8 cellular contexts compared by ENCODE assay signal in genomic region chr5:173888473-173889135, GRCh38. TPM values are rescaled to one million over a fixed set of nuclear protein-coding genes. Genes with fewer than 3 reads are reported as not detected.
DNase-seq lines count a peak whose midpoint lies in the region; ATAC-seq and TF ChIP-seq lines count a peak whose summit lies in the region.

No MANE protein-coding gene starts in this region.

- H3K4me3 ChIP-seq in fibroblast of villous mesenchyme (ENCODE audit: low read depth, low read length): peak overlapping the region; percentile 94

- no peak for TF ChIP-seq CTCF in activated CD8-positive, alpha-beta T cell treated with anti-CD3 and anti-CD28 coated beads for 36 hours (IDR thresholded peaks at IDR 0.05)
- no peak for TF ChIP-seq CTCF in fibroblast of villous mesenchyme (IDR thresholded peaks at IDR 0.05; ENCODE audit: insufficient read depth, low read depth, low read length)

- ATAC-seq in activated CD8-positive, alpha-beta T cell treated with anti-CD3 and anti-CD28 coated beads for 36 hours: peak; percentile 0
- no peak for ATAC-seq in GM21529 (IDR thresholded peaks at IDR 0.05; ENCODE audit: unreplicated experiment)

- intact Hi-C loops in activated CD8-positive, alpha-beta T cell treated with anti-CD3 and anti-CD28 coated beads for 36 hours (cut with micrococcal nuclease): no loop called here
- intact Hi-C loops in posterior vena cava (cut with DNase I): loop anchor here (5.0 kb wide), 2 partner anchors 84 to 271 kb away; partner anchors contain the start of gene BOD1 (in 1 of the 2)

- peak; percentile 14 for DNase-seq in stimulated activated CD4-positive, alpha-beta T cell treated with anti-CD3 and anti-CD28 coated beads, Interleukin-4, amount 100 ng/mL, for 24 hours
- DNase-seq in stimulated activated CD4-positive, alpha-beta T cell treated with anti-CD3 and anti-CD28 coated beads, Interleukin-1b, Interleukin-23, amount 100 ng/mL, for 48 hours: no peak
- peak; percentile 21 for DNase-seq in activated CD8-positive, alpha-beta T cell treated with anti-CD3 and anti-CD28 coated beads for 36 hours
- DNase-seq in fibroblast of villous mesenchyme (ENCODE audit: low read depth) (peak; percentile 39), posterior vena cava (ENCODE audit: low spot score) (peak; percentile 85), NCI-H2107 treated with DMSO at 0.1 percent for 48 hours (lab: John Stamatoyannopoulos, UW; ENCODE audit: unreplicated experiment) (no peak), NCI-H146 (lab: John Stamatoyannopoulos, UW) (no peak)

- peaks cover 1% of the 10 kb centered on the region for H3K9me3 Mint-ChIP-seq in activated CD8-positive, alpha-beta T cell treated with anti-CD3 and anti-CD28 coated beads for 36 hours

- peak overlapping the region; percentile 100 for H3K4me3 Mint-ChIP-seq in activated CD8-positive, alpha-beta T cell treated with anti-CD3 and anti-CD28 coated beads for 36 hours

- H3K27me3 Mint-ChIP-seq in activated CD8-positive, alpha-beta T cell treated with anti-CD3 and anti-CD28 coated beads for 36 hours: no peaks in the 10 kb centered on the region

- POLR2A ChIA-PET in activated CD8-positive, alpha-beta T cell treated with anti-CD3 and anti-CD28 coated beads for 36 hours (lab: Charles Lee): interaction anchor here (0.9 to 1.5 kb wide), 3 partner anchors 14 to 29 kb away, joined by 4 to 8 read pairs (median 6); no protein-coding TSS in a partner anchor

- H3K36me3 Mint-ChIP-seq in activated CD8-positive, alpha-beta T cell treated with anti-CD3 and anti-CD28 coated beads for 36 hours (ENCODE audit: low read depth): peaks cover 2% of the 10 kb centered on the region

- peaks cover 69% of the 10 kb centered on the region for H3K4me1 Mint-ChIP-seq in activated CD8-positive, alpha-beta T cell treated with anti-CD3 and anti-CD28 coated beads for 36 hours (ENCODE audit: low read depth)

- peak overlapping the region; percentile 100 for H3K27ac Mint-ChIP-seq in activated CD8-positive, alpha-beta T cell treated with anti-CD3 and anti-CD28 coated beads for 36 hours

- CTCF ChIA-PET in activated CD8-positive, alpha-beta T cell treated with anti-CD3 and anti-CD28 coated beads for 36 hours (lab: Charles Lee): interaction anchor here (1.2 to 2.0 kb wide), 5 partner anchors 35 to 273 kb away, joined by 3 to 9 read pairs (median 5); partner anchors contain the start of gene BOD1

RNA-seq across cellular contexts. Expression of gene CPEB4, which starts 0.5 kb away (rescaled TPM):
- 1 to 10 TPM; 8.8 to 9.0 TPM for total RNA-seq in activated CD8-positive, alpha-beta T cell treated with anti-CD3 and anti-CD28 coated beads for 36 hours
- total RNA-seq in fibroblast of villous mesenchyme (33.8 and 38.4 TPM in 2 replicates), posterior vena cava (100 to 1,000 TPM in 1 of 2 donors, 10 to 100 TPM in 1; 51.9 to 102 TPM)

Comparison
In these comparisons a context has a peak if more than half of its experiments do, and no peak if none do; other contexts are left out.
1. DNase-seq: peak in stimulated activated CD4-positive, alpha-beta T cell treated with anti-CD3 and anti-CD28 coated beads, Interleukin-4, amount 100 ng/mL, for 24 hours (single experiment), activated CD8-positive, alpha-beta T cell treated with anti-CD3 and anti-CD28 coated beads for 36 hours (single experiment), fibroblast of villous mesenchyme (single experiment) and posterior vena cava (single experiment); none in stimulated activated CD4-positive, alpha-beta T cell treated with anti-CD3 and anti-CD28 coated beads, Interleukin-1b, Interleukin-23, amount 100 ng/mL, for 48 hours (single experiment), NCI-H2107 treated with DMSO at 0.1 percent for 48 hours (single experiment) and NCI-H146 (single experiment).